27 cellular contexts compared by ENCODE assay signal in genomic region chr1:31675761-31676160, GRCh38. TPM values are rescaled to one million over a fixed set of nuclear protein-coding genes. Genes with fewer than 3 reads are reported as not detected.
DNase-seq lines count a peak whose midpoint lies in the region; ATAC-seq and TF ChIP-seq lines count a peak whose summit lies in the region.
"Had no signal": no experiment of that assay in that cellular context is flagged by ENCODE, and none has a peak within 500 bp of the region (broad histone marks: within the 10 kb centered on the region; RNA-seq: fewer than 3 reads in every experiment).

No MANE protein-coding gene starts in this region.

- WGBS in trophoblast cell (ENCODE audit: extremely low coverage, insufficient coverage, insufficient read length): no CpG with 5 or more reads among the region's 14 CpGs

- no peak for ATAC-seq in naive thymus-derived CD8-positive, alpha-beta T cell
- ATAC-seq: GM23338, HepG2, K562 had no signal

- no peak overlapping the region for H3K4me3 ChIP-seq in right atrium auricular region
- no peak overlapping the region for H3K4me3 ChIP-seq in trophoblast cell (ENCODE audit: low read depth, low read length)
- H3K4me3 ChIP-seq: GM23338, HAP-1, K562 had no signal

- POLR2A ChIA-PET in naive thymus-derived CD8-positive, alpha-beta T cell (lab: Charles Lee): interaction anchor here (0.7 kb wide), 1 partner anchor 8 kb away, joined by 3 read pairs; no protein-coding TSS in a partner anchor

- no peaks in the 10 kb centered on the region for H3K79me2 ChIP-seq in trophoblast cell (ENCODE audit: control insufficient read depth, insufficient read depth, low read length, poor library complexity)

- H3K9ac ChIP-seq in trophoblast cell (ENCODE audit: low read length): no peak overlapping the region

- H3K9me3 Mint-ChIP-seq in naive thymus-derived CD8-positive, alpha-beta T cell: no peaks in the 10 kb centered on the region
- H3K9me3 Mint-ChIP-seq: CD8-positive, alpha-beta memory T cell; GM23338 had no signal

- no peak overlapping the region for H3K4me2 ChIP-seq in trophoblast cell (ENCODE audit: low read length)
- H3K4me2 ChIP-seq: GM23338 had no signal

- no peak overlapping the region for H2AFZ ChIP-seq in trophoblast cell (ENCODE audit: insufficient read depth, low read length, poor library complexity)
- H2AFZ ChIP-seq: GM23338 had no signal

- no peaks in the 10 kb centered on the region for H3K9me3 ChIP-seq in right atrium auricular region
- no peaks in the 10 kb centered on the region for H3K9me3 ChIP-seq in trophoblast cell (ENCODE audit: insufficient read depth, low read depth, low read length)
- H3K9me3 ChIP-seq: HAP-1 had no signal

- peak; percentile 14 for DNase-seq in NCI-H2227 (lab: John Stamatoyannopoulos, UW; ENCODE audit: unreplicated experiment)
- DNase-seq in NCI-H2227 treated with DMSO at 0.1 percent for 48 hours (lab: John Stamatoyannopoulos, UW): no peak
- peak; percentile 19 for DNase-seq in LoVo (ENCODE audit: low spot score)
- no peak for DNase-seq in right atrium auricular region (ENCODE audit: low spot score)
- peak; percentile 91 to 97 for DNase-seq in trophoblast cell
- DNase-seq in NCI-H2107 treated with DMSO at 0.1 percent for 48 hours (lab: John Stamatoyannopoulos, UW; ENCODE audit: unreplicated experiment): no peak
- no peak for DNase-seq in naive thymus-derived CD8-positive, alpha-beta T cell
- DNase-seq in hypothalamus (lab: John Stamatoyannopoulos, UW): no peak
- DNase-seq: 8988T; AML-193; CD8-positive, alpha-beta memory T cell; MM.1S; NCI-H1048; NCI-H1417 treated with DMSO at 0.1 percent for 48 hours; NCI-H1930; NCI-H345; NCI-H524 treated with DMSO at 0.1 percent for 48 hours; RPMI8226 had no signal

- no peak overlapping the region for H4K91ac ChIP-seq in trophoblast cell (ENCODE audit: low read depth, low read length)

- no peak overlapping the region for H4K12ac ChIP-seq in trophoblast cell (ENCODE audit: low read depth, low read length)

- H3K4ac ChIP-seq in trophoblast cell (ENCODE audit: low read depth, low read length): no peak overlapping the region

- no peak overlapping the region for H2BK5ac ChIP-seq in trophoblast cell (ENCODE audit: low read depth, low read length, poor library complexity)

- no peak overlapping the region for H2BK120ac ChIP-seq in trophoblast cell (ENCODE audit: insufficient read depth, low read length, poor library complexity)

- H3K36me3 Mint-ChIP-seq in naive thymus-derived CD8-positive, alpha-beta T cell: no peaks in the 10 kb centered on the region
- H3K36me3 Mint-ChIP-seq: CD8-positive, alpha-beta memory T cell had no signal

- peaks cover 0 to 6% (median 3%) of the 10 kb centered on the region in 4 donors for H3K4me1 Mint-ChIP-seq in naive thymus-derived CD8-positive, alpha-beta T cell

- no peaks in the 10 kb centered on the region for H3K36me3 ChIP-seq in right atrium auricular region
- peaks cover 41 to 49% of the 10 kb centered on the region in 2 experiments for H3K36me3 ChIP-seq in trophoblast cell (ENCODE audit: control insufficient read depth in 1 of 2, insufficient read depth in 2 of 2, low read length in 2 of 2)
- H3K36me3 ChIP-seq: HAP-1 had no signal

- no peak overlapping the region for H3K4me3 Mint-ChIP-seq in naive thymus-derived CD8-positive, alpha-beta T cell
- H3K4me3 Mint-ChIP-seq: CD8-positive, alpha-beta memory T cell; GM23338 had no signal

- H3K27ac Mint-ChIP-seq in naive thymus-derived CD8-positive, alpha-beta T cell: no peak overlapping the region
- H3K27ac Mint-ChIP-seq: CD8-positive, alpha-beta memory T cell; GM23338 had no signal

- H3K27ac ChIP-seq in right atrium auricular region: peak overlapping the region; percentile 62 to 66
- H3K27ac ChIP-seq in trophoblast cell (ENCODE audit: low read depth, low read length): no peak overlapping the region
- H3K27ac ChIP-seq: HL-60 had no signal

- no peak overlapping the region for H4K8ac ChIP-seq in trophoblast cell (ENCODE audit: low read depth, low read length)

- H3K27me3 ChIP-seq in right atrium auricular region (no peaks in the 10 kb centered on the region), trophoblast cell (ENCODE audit: insufficient read depth, low read length) (no peaks in the 10 kb centered on the region)

- TF ChIP-seq CTCF in right atrium auricular region (IDR thresholded peaks at IDR 0.05): no peak

- no peaks in the 10 kb centered on the region for H3K79me1 ChIP-seq in trophoblast cell (ENCODE audit: low read length)

- no peak overlapping the region for H3K18ac ChIP-seq in trophoblast cell (ENCODE audit: low read length)

- H3K4me1 ChIP-seq in right atrium auricular region: peaks cover 0 to 52% of the 10 kb centered on the region in 2 donors
- peaks cover 7 to 13% of the 10 kb centered on the region in 2 experiments for H3K4me1 ChIP-seq in trophoblast cell (ENCODE audit: control insufficient read depth in 1 of 2, insufficient read depth in 2 of 2, low read length in 2 of 2)

- H2BK12ac ChIP-seq in trophoblast cell (ENCODE audit: low read length): no peak overlapping the region

- H2AK5ac ChIP-seq in trophoblast cell (ENCODE audit: low read length): no peak overlapping the region

- H3K27me3 Mint-ChIP-seq in naive thymus-derived CD8-positive, alpha-beta T cell: peaks cover 0 to 11% (median 7%) of the 10 kb centered on the region in 5 donors

- no peak overlapping the region for H3K14ac ChIP-seq in trophoblast cell (ENCODE audit: low read length)

- no peak overlapping the region for H3K23ac ChIP-seq in trophoblast cell (ENCODE audit: low read length)

RNA-seq across cellular contexts. Expression of gene COL16A1, which starts 28.1 kb away (rescaled TPM):
- 10 to 100 TPM; 31.2 to 34.4 TPM for total RNA-seq in right atrium auricular region
- 43.1 and 44.2 TPM in 2 replicates for polyA plus RNA-seq in trophoblast cell (2013)
- not detected for total RNA-seq in naive thymus-derived CD8-positive, alpha-beta T cell
- under 1 TPM in 1 of 3 donors, not detected in 2; 0.20 TPM for polyA plus RNA-seq in naive thymus-derived CD8-positive, alpha-beta T cell
- polyA plus RNA-seq: CD8-positive, alpha-beta memory T cell had no signal

RNA-seq across cellular contexts. Expression of gene PEF1, which starts 31.1 kb away (rescaled TPM):
- 10 to 100 TPM; 42.9 to 66.8 TPM for total RNA-seq in right atrium auricular region
- polyA plus RNA-seq in trophoblast cell (2013): 66.7 and 70.3 TPM in 2 replicates
- 10 to 100 TPM; 35.3 to 36.3 TPM for total RNA-seq in naive thymus-derived CD8-positive, alpha-beta T cell
- polyA plus RNA-seq in naive thymus-derived CD8-positive, alpha-beta T cell: 10 to 100 TPM; 60.6 to 87.3 (median 77.8) TPM

RNA-seq across cellular contexts. Expression of gene HCRTR1, which starts 58.3 kb away (rescaled TPM):
- total RNA-seq in right atrium auricular region: under 1 TPM in 1 of 2 donors, not detected in 1; 0.43 TPM
- 1.4 and 1.5 TPM in 2 replicates for polyA plus RNA-seq in trophoblast cell (2013)
- not detected for total RNA-seq in naive thymus-derived CD8-positive, alpha-beta T cell
- polyA plus RNA-seq in naive thymus-derived CD8-positive, alpha-beta T cell: not detected
- total RNA-seq: CD8-positive, alpha-beta memory T cell; Daoy; HepG2; HT-29; K562; LHCN-M2 had no signal
- polyA plus RNA-seq: AG04450; CD8-positive, alpha-beta memory T cell; HepG2; K562 had no signal

Comparison
In these comparisons a context has a peak if more than half of its experiments do, and no peak if none do; other contexts are left out.
1. DNase-seq: peak in NCI-H2227 (single experiment), LoVo (single experiment) and trophoblast cell (2 of 2); none in NCI-H2227 treated with DMSO at 0.1 percent for 48 hours (single experiment), right atrium auricular region (single experiment), NCI-H2107 treated with DMSO at 0.1 percent for 48 hours (single experiment), naive thymus-derived CD8-positive, alpha-beta T cell (0 of 10) and hypothalamus (0 of 51).
2. RNA of gene COL16A1, which starts 28.1 kb away (total RNA-seq): 31.2 to 34.4 TPM in right atrium auricular region; not detected in naive thymus-derived CD8-positive, alpha-beta T cell; every median in the first group is over 10 times any median in the second.